Comparison of ENCODE assay signal across 12 cellular contexts in genomic region chr14:101616202-101616601, GRCh38. TPM values are rescaled to one million over a fixed set of nuclear protein-coding genes. Genes with fewer than 3 reads are reported as not detected.
"Had no signal": no experiment of that assay in that cellular context is flagged by ENCODE, and none has a peak within 500 bp of the region (broad histone marks: within the 10 kb centered on the region; RNA-seq: fewer than 3 reads in every experiment).

No MANE protein-coding gene starts in this region.

- H3K4me1 ChIP-seq: HAP-1 had no signal

- H3K9me3 ChIP-seq: HAP-1 had no signal

- FAIRE-seq: H1, H54 had no signal

- H3K4me3 Mint-ChIP-seq: GM23338, H9, HFFc6 had no signal

- DNase-seq: GM23248, GOT3, H7, H9, HCEC 1CT, HFFc6 had no signal

- ATAC-seq: GM23338, HCT116 had no signal

- H3K9ac ChIP-seq: GM23248 had no signal

- H3K4me1 Mint-ChIP-seq: GM23338, H9 had no signal

- H3K4me2 ChIP-seq: GM23338 had no signal

- H3K36me3 ChIP-seq: HAP-1 had no signal

- H2AFZ ChIP-seq: GM23248, GM23338 had no signal

- H3K9me3 Mint-ChIP-seq: GM23338, HFFc6 had no signal

- H3K27ac ChIP-seq: GM23248 had no signal

- H3K27ac Mint-ChIP-seq: GM23338, H9, HFFc6 had no signal

- H3K4me3 ChIP-seq: GM23248, GM23338, HAP-1 had no signal

RNA-seq across cellular contexts. Expression of gene DIO3, which starts 54.9 kb away (rescaled TPM):
- total RNA-seq: GM23248, H4, H9, HFFc6 had no signal
- polyA plus RNA-seq: GM23248 had no signal
